In the genomic region with DNA sequence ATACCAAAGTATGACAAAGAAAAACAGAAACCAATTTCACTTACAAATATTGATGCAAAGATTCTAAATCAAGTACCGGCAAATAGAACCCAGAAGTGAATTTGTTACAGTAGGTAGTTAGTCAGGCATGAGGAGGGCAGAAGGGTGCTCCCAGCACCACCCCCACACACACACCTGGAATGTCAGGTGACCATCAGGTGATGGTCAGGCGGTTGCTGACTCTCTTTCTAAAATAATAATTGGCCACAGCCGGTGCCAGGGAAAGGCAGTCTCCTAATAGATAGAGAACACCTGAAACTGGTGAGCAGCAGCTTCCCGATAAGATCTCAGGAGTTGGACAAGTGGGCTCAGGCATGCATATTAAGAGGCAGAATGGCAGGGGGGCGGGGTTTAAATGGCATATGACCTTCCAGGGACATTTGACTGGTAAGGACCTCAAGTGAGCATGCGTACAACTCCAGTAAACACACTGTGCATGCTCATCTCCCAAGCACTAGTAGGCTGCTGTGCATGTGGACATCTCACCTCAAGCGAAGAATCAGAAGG, we compare ENCODE assay signal across 2 cellular contexts.
TF ChIP-seq lines count a peak whose summit lies in the region.

No MANE protein-coding gene starts in this region.

TF ChIP-seq in GM23338, 12 proteins besides CTCF, POLR2A, EP300 and RAD21 (continued from another document):
- TF ChIP-seq JUNB (IDR thresholded peaks at IDR 0.05; ENCODE audit: unreplicated experiment) (no peak), ZNF114 (CRISPR knock-in tag; IDR thresholded peaks at IDR 0.05) (no peak), ZNF331 (CRISPR knock-in tag; IDR thresholded peaks at IDR 0.05; ENCODE audit: low read depth) (no peak), POLR2AphosphoS5 (IDR thresholded peaks at IDR 0.05; ENCODE audit: low read depth) (no peak), CREB1 (CRISPR knock-in tag; IDR thresholded peaks at IDR 0.05; ENCODE audit: low read depth) (no peak)
- TF ChIP-seq, protein P1, sequence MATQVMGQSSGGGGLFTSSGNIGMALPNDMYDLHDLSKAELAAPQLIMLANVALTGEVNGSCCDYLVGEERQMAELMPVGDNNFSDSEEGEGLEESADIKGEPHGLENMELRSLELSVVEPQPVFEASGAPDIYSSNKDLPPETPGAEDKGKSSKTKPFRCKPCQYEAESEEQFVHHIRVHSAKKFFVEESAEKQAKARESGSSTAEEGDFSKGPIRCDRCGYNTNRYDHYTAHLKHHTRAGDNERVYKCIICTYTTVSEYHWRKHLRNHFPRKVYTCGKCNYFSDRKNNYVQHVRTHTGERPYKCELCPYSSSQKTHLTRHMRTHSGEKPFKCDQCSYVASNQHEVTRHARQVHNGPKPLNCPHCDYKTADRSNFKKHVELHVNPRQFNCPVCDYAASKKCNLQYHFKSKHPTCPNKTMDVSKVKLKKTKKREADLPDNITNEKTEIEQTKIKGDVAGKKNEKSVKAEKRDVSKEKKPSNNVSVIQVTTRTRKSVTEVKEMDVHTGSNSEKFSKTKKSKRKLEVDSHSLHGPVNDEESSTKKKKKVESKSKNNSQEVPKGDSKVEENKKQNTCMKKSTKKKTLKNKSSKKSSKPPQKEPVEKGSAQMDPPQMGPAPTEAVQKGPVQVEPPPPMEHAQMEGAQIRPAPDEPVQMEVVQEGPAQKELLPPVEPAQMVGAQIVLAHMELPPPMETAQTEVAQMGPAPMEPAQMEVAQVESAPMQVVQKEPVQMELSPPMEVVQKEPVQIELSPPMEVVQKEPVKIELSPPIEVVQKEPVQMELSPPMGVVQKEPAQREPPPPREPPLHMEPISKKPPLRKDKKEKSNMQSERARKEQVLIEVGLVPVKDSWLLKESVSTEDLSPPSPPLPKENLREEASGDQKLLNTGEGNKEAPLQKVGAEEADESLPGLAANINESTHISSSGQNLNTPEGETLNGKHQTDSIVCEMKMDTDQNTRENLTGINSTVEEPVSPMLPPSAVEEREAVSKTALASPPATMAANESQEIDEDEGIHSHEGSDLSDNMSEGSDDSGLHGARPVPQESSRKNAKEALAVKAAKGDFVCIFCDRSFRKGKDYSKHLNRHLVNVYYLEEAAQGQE (IDR thresholded peaks at IDR 0.05; ENCODE audit: unreplicated experiment): no peak
- TF ChIP-seq, protein P2, sequence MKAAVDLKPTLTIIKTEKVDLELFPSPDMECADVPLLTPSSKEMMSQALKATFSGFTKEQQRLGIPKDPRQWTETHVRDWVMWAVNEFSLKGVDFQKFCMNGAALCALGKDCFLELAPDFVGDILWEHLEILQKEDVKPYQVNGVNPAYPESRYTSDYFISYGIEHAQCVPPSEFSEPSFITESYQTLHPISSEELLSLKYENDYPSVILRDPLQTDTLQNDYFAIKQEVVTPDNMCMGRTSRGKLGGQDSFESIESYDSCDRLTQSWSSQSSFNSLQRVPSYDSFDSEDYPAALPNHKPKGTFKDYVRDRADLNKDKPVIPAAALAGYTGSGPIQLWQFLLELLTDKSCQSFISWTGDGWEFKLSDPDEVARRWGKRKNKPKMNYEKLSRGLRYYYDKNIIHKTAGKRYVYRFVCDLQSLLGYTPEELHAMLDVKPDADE (IDR thresholded peaks at IDR 0.05): no peak
- TF ChIP-seq, protein P3, sequence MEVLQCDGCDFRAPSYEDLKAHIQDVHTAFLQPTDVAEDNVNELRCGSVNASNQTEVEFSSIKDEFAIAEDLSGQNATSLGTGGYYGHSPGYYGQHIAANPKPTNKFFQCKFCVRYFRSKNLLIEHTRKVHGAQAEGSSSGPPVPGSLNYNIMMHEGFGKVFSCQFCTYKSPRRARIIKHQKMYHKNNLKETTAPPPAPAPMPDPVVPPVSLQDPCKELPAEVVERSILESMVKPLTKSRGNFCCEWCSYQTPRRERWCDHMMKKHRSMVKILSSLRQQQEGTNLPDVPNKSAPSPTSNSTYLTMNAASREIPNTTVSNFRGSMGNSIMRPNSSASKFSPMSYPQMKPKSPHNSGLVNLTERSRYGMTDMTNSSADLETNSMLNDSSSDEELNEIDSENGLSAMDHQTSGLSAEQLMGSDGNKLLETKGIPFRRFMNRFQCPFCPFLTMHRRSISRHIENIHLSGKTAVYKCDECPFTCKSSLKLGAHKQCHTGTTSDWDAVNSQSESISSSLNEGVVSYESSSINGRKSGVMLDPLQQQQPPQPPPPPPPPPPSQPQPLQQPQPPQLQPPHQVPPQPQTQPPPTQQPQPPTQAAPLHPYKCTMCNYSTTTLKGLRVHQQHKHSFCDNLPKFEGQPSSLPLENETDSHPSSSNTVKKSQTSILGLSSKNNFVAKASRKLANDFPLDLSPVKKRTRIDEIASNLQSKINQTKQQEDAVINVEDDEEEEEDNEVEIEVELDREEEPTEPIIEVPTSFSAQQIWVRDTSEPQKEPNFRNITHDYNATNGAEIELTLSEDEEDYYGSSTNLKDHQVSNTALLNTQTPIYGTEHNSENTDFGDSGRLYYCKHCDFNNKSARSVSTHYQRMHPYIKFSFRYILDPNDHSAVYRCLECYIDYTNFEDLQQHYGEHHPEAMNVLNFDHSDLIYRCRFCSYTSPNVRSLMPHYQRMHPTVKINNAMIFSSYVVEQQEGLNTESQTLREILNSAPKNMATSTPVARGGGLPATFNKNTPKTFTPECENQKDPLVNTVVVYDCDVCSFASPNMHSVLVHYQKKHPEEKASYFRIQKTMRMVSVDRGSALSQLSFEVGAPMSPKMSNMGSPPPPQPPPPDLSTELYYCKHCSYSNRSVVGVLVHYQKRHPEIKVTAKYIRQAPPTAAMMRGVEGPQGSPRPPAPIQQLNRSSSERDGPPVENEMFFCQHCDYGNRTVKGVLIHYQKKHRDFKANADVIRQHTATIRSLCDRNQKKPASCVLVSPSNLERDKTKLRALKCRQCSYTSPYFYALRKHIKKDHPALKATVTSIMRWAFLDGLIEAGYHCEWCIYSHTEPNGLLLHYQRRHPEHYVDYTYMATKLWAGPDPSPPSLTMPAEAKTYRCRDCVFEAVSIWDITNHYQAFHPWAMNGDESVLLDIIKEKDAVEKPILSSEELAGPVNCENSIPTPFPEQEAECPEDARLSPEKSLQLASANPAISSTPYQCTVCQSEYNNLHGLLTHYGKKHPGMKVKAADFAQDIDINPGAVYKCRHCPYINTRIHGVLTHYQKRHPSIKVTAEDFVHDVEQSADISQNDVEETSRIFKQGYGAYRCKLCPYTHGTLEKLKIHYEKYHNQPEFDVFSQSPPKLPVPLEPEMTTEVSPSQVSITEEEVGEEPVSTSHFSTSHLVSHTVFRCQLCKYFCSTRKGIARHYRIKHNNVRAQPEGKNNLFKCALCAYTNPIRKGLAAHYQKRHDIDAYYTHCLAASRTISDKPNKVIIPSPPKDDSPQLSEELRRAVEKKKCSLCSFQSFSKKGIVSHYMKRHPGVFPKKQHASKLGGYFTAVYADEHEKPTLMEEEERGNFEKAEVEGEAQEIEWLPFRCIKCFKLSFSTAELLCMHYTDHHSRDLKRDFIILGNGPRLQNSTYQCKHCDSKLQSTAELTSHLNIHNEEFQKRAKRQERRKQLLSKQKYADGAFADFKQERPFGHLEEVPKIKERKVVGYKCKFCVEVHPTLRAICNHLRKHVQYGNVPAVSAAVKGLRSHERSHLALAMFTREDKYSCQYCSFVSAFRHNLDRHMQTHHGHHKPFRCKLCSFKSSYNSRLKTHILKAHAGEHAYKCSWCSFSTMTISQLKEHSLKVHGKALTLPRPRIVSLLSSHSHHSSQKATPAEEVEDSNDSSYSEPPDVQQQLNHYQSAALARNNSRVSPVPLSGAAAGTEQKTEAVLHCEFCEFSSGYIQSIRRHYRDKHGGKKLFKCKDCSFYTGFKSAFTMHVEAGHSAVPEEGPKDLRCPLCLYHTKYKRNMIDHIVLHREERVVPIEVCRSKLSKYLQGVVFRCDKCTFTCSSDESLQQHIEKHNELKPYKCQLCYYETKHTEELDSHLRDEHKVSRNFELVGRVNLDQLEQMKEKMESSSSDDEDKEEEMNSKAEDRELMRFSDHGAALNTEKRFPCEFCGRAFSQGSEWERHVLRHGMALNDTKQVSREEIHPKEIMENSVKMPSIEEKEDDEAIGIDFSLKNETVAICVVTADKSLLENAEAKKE (CRISPR knock-in tag; IDR thresholded peaks at IDR 0.05): no peak

TF ChIP-seq in WTC11, 78 proteins besides CTCF, POLR2A, EP300 and RAD21 (continued from another document):
- TF ChIP-seq, protein P4, sequence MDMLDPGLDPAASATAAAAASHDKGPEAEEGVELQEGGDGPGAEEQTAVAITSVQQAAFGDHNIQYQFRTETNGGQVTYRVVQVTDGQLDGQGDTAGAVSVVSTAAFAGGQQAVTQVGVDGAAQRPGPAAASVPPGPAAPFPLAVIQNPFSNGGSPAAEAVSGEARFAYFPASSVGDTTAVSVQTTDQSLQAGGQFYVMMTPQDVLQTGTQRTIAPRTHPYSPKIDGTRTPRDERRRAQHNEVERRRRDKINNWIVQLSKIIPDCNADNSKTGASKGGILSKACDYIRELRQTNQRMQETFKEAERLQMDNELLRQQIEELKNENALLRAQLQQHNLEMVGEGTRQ (CRISPR knock-in tag; IDR thresholded peaks at IDR 0.05): peak; percentile 66
